Comparison of ENCODE assay signal across 1 cellular context in the genomic region with DNA sequence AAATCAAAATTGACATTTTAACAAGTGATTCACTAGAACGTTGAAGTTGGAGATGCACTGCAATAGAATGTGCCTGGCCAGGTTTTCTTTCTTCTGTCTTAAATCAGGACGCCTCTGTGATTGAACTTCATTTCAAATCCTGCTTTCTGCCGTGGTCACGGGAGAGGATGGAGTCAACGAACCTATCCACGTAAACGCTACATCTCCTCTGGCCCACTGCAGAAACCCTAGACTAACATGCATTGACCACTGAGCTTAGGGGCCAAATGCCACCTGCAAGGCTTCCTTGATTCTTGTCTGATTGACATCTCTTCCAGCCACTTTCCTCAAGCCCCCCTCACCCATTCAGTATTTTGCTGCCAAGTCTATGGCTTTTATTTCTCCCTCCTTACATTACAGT.
TF ChIP-seq lines count a peak whose summit lies in the region.

No MANE protein-coding gene starts in this region.

TF ChIP-seq in H1, 55 proteins besides CTCF, POLR2A, EP300 and RAD21 (continued from another document):
- TF ChIP-seq, protein P1, sequence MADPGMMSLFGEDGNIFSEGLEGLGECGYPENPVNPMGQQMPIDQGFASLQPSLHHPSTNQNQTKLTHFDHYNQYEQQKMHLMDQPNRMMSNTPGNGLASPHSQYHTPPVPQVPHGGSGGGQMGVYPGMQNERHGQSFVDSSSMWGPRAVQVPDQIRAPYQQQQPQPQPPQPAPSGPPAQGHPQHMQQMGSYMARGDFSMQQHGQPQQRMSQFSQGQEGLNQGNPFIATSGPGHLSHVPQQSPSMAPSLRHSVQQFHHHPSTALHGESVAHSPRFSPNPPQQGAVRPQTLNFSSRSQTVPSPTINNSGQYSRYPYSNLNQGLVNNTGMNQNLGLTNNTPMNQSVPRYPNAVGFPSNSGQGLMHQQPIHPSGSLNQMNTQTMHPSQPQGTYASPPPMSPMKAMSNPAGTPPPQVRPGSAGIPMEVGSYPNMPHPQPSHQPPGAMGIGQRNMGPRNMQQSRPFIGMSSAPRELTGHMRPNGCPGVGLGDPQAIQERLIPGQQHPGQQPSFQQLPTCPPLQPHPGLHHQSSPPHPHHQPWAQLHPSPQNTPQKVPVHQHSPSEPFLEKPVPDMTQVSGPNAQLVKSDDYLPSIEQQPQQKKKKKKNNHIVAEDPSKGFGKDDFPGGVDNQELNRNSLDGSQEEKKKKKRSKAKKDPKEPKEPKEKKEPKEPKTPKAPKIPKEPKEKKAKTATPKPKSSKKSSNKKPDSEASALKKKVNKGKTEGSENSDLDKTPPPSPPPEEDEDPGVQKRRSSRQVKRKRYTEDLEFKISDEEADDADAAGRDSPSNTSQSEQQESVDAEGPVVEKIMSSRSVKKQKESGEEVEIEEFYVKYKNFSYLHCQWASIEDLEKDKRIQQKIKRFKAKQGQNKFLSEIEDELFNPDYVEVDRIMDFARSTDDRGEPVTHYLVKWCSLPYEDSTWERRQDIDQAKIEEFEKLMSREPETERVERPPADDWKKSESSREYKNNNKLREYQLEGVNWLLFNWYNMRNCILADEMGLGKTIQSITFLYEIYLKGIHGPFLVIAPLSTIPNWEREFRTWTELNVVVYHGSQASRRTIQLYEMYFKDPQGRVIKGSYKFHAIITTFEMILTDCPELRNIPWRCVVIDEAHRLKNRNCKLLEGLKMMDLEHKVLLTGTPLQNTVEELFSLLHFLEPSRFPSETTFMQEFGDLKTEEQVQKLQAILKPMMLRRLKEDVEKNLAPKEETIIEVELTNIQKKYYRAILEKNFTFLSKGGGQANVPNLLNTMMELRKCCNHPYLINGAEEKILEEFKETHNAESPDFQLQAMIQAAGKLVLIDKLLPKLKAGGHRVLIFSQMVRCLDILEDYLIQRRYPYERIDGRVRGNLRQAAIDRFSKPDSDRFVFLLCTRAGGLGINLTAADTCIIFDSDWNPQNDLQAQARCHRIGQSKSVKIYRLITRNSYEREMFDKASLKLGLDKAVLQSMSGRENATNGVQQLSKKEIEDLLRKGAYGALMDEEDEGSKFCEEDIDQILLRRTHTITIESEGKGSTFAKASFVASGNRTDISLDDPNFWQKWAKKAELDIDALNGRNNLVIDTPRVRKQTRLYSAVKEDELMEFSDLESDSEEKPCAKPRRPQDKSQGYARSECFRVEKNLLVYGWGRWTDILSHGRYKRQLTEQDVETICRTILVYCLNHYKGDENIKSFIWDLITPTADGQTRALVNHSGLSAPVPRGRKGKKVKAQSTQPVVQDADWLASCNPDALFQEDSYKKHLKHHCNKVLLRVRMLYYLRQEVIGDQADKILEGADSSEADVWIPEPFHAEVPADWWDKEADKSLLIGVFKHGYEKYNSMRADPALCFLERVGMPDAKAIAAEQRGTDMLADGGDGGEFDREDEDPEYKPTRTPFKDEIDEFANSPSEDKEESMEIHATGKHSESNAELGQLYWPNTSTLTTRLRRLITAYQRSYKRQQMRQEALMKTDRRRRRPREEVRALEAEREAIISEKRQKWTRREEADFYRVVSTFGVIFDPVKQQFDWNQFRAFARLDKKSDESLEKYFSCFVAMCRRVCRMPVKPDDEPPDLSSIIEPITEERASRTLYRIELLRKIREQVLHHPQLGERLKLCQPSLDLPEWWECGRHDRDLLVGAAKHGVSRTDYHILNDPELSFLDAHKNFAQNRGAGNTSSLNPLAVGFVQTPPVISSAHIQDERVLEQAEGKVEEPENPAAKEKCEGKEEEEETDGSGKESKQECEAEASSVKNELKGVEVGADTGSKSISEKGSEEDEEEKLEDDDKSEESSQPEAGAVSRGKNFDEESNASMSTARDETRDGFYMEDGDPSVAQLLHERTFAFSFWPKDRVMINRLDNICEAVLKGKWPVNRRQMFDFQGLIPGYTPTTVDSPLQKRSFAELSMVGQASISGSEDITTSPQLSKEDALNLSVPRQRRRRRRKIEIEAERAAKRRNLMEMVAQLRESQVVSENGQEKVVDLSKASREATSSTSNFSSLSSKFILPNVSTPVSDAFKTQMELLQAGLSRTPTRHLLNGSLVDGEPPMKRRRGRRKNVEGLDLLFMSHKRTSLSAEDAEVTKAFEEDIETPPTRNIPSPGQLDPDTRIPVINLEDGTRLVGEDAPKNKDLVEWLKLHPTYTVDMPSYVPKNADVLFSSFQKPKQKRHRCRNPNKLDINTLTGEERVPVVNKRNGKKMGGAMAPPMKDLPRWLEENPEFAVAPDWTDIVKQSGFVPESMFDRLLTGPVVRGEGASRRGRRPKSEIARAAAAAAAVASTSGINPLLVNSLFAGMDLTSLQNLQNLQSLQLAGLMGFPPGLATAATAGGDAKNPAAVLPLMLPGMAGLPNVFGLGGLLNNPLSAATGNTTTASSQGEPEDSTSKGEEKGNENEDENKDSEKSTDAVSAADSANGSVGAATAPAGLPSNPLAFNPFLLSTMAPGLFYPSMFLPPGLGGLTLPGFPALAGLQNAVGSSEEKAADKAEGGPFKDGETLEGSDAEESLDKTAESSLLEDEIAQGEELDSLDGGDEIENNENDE (IDR thresholded peaks at IDR 0.05; ENCODE audit: insufficient replicate concordance, low read length): no peak
- TF ChIP-seq TAF1 (IDR thresholded peaks at IDR 0.05; ENCODE audit: low read depth, low read length) (no peak), RFX5 (IDR thresholded peaks at IDR 0.05; ENCODE audit: borderline replicate concordance, low read depth, low read length) (no peak), HDAC6 (IDR thresholded peaks at IDR 0.05; ENCODE audit: low read depth, low read length) (no peak), CHD2 (IDR thresholded peaks at IDR 0.05; ENCODE audit: low read length) (no peak), EGR1 (IDR thresholded peaks at IDR 0.05; ENCODE audit: borderline replicate concordance, low read depth, low read length) (no peak), GTF2F1 (IDR thresholded peaks at IDR 0.05; ENCODE audit: borderline replicate concordance, low read depth, low read length) (no peak), SRF (IDR thresholded peaks at IDR 0.05; ENCODE audit: low read depth, low read length) (no peak), ASH2L (IDR thresholded peaks at IDR 0.05; ENCODE audit: low read length) (no peak), CREB1 (IDR thresholded peaks at IDR 0.05) (no peak), SIX5 (IDR thresholded peaks at IDR 0.05; ENCODE audit: low read depth, low read length) (no peak), KDM1A (IDR thresholded peaks at IDR 0.05; ENCODE audit: borderline replicate concordance, low read length) (no peak), SP2 (IDR thresholded peaks at IDR 0.05; ENCODE audit: low read length) (no peak)
- TF ChIP-seq, protein P2, sequence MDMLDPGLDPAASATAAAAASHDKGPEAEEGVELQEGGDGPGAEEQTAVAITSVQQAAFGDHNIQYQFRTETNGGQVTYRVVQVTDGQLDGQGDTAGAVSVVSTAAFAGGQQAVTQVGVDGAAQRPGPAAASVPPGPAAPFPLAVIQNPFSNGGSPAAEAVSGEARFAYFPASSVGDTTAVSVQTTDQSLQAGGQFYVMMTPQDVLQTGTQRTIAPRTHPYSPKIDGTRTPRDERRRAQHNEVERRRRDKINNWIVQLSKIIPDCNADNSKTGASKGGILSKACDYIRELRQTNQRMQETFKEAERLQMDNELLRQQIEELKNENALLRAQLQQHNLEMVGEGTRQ (IDR thresholded peaks at IDR 0.05; ENCODE audit: low read length): no peak
- TF ChIP-seq, protein P3, sequence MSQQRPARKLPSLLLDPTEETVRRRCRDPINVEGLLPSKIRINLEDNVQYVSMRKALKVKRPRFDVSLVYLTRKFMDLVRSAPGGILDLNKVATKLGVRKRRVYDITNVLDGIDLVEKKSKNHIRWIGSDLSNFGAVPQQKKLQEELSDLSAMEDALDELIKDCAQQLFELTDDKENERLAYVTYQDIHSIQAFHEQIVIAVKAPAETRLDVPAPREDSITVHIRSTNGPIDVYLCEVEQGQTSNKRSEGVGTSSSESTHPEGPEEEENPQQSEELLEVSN (IDR thresholded peaks at IDR 0.05): no peak
- TF ChIP-seq, protein P4, sequence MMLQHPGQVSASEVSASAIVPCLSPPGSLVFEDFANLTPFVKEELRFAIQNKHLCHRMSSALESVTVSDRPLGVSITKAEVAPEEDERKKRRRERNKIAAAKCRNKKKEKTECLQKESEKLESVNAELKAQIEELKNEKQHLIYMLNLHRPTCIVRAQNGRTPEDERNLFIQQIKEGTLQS (IDR thresholded peaks at IDR 0.05; ENCODE audit: insufficient read depth, low read depth, low read length): no peak
